2 cellular contexts compared by ENCODE assay signal in the genomic region with DNA sequence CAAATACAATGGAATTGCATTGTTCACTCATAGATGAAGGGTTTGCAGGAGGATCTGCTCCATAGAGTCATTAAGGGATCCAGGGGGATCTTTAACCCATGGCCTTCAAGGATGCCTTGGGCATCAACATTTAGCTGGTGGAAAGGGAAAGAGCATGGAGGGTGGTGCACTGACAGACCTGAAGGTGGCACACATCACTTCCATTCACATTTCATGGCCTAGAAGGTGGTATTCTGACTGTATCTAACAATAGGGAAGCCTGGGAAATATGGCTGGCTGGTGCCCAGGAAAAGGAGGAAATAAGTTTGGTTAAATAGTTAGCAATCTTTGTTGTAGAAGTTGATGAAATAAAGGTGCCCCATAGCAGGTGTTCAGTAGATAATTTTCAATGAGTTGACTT.
TF ChIP-seq lines count a peak whose summit lies in the region.

No MANE protein-coding gene starts in this region.

TF ChIP-seq in A549, 52 proteins besides CTCF, POLR2A, EP300 and RAD21 (continued from another document):
- TF ChIP-seq RFX5 (IDR thresholded peaks at IDR 0.05) (no peak), HDAC2 (IDR thresholded peaks at IDR 0.05) (no peak), CBX2 (IDR thresholded peaks at IDR 0.05; ENCODE audit: borderline replicate concordance, low read depth) (no peak), POLR2AphosphoS2 (conservative IDR thresholded peaks at IDR 0.05; ENCODE audit: low read length) (no peak)
- TF ChIP-seq, protein P1, sequence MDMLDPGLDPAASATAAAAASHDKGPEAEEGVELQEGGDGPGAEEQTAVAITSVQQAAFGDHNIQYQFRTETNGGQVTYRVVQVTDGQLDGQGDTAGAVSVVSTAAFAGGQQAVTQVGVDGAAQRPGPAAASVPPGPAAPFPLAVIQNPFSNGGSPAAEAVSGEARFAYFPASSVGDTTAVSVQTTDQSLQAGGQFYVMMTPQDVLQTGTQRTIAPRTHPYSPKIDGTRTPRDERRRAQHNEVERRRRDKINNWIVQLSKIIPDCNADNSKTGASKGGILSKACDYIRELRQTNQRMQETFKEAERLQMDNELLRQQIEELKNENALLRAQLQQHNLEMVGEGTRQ (IDR thresholded peaks at IDR 0.05) = no peak
TF ChIP-seq in A549: peak in this region for 0.

TF ChIP-seq in GM23338, 12 proteins besides CTCF, POLR2A, EP300 and RAD21 (continued from another document):
- no peak for TF ChIP-seq EZH2 (IDR thresholded peaks at IDR 0.05; ENCODE audit: low read depth, unreplicated experiment)
- TF ChIP-seq, protein P2, sequence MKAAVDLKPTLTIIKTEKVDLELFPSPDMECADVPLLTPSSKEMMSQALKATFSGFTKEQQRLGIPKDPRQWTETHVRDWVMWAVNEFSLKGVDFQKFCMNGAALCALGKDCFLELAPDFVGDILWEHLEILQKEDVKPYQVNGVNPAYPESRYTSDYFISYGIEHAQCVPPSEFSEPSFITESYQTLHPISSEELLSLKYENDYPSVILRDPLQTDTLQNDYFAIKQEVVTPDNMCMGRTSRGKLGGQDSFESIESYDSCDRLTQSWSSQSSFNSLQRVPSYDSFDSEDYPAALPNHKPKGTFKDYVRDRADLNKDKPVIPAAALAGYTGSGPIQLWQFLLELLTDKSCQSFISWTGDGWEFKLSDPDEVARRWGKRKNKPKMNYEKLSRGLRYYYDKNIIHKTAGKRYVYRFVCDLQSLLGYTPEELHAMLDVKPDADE (IDR thresholded peaks at IDR 0.05) = no peak
- TF ChIP-seq POLR2AphosphoS5 (IDR thresholded peaks at IDR 0.05; ENCODE audit: low read depth) = no peak
- TF ChIP-seq, protein P3, sequence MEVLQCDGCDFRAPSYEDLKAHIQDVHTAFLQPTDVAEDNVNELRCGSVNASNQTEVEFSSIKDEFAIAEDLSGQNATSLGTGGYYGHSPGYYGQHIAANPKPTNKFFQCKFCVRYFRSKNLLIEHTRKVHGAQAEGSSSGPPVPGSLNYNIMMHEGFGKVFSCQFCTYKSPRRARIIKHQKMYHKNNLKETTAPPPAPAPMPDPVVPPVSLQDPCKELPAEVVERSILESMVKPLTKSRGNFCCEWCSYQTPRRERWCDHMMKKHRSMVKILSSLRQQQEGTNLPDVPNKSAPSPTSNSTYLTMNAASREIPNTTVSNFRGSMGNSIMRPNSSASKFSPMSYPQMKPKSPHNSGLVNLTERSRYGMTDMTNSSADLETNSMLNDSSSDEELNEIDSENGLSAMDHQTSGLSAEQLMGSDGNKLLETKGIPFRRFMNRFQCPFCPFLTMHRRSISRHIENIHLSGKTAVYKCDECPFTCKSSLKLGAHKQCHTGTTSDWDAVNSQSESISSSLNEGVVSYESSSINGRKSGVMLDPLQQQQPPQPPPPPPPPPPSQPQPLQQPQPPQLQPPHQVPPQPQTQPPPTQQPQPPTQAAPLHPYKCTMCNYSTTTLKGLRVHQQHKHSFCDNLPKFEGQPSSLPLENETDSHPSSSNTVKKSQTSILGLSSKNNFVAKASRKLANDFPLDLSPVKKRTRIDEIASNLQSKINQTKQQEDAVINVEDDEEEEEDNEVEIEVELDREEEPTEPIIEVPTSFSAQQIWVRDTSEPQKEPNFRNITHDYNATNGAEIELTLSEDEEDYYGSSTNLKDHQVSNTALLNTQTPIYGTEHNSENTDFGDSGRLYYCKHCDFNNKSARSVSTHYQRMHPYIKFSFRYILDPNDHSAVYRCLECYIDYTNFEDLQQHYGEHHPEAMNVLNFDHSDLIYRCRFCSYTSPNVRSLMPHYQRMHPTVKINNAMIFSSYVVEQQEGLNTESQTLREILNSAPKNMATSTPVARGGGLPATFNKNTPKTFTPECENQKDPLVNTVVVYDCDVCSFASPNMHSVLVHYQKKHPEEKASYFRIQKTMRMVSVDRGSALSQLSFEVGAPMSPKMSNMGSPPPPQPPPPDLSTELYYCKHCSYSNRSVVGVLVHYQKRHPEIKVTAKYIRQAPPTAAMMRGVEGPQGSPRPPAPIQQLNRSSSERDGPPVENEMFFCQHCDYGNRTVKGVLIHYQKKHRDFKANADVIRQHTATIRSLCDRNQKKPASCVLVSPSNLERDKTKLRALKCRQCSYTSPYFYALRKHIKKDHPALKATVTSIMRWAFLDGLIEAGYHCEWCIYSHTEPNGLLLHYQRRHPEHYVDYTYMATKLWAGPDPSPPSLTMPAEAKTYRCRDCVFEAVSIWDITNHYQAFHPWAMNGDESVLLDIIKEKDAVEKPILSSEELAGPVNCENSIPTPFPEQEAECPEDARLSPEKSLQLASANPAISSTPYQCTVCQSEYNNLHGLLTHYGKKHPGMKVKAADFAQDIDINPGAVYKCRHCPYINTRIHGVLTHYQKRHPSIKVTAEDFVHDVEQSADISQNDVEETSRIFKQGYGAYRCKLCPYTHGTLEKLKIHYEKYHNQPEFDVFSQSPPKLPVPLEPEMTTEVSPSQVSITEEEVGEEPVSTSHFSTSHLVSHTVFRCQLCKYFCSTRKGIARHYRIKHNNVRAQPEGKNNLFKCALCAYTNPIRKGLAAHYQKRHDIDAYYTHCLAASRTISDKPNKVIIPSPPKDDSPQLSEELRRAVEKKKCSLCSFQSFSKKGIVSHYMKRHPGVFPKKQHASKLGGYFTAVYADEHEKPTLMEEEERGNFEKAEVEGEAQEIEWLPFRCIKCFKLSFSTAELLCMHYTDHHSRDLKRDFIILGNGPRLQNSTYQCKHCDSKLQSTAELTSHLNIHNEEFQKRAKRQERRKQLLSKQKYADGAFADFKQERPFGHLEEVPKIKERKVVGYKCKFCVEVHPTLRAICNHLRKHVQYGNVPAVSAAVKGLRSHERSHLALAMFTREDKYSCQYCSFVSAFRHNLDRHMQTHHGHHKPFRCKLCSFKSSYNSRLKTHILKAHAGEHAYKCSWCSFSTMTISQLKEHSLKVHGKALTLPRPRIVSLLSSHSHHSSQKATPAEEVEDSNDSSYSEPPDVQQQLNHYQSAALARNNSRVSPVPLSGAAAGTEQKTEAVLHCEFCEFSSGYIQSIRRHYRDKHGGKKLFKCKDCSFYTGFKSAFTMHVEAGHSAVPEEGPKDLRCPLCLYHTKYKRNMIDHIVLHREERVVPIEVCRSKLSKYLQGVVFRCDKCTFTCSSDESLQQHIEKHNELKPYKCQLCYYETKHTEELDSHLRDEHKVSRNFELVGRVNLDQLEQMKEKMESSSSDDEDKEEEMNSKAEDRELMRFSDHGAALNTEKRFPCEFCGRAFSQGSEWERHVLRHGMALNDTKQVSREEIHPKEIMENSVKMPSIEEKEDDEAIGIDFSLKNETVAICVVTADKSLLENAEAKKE (CRISPR knock-in tag; IDR thresholded peaks at IDR 0.05) = no peak
- TF ChIP-seq ZNF114 (CRISPR knock-in tag; IDR thresholded peaks at IDR 0.05) = no peak
- TF ChIP-seq NANOG (IDR thresholded peaks at IDR 0.05; ENCODE audit: borderline replicate concordance) = no peak
- TF ChIP-seq CREB1 (CRISPR knock-in tag; IDR thresholded peaks at IDR 0.05; ENCODE audit: low read depth) = no peak
- TF ChIP-seq EZH2phosphoT487 (IDR thresholded peaks at IDR 0.05; ENCODE audit: unreplicated experiment) = no peak
- TF ChIP-seq JUNB (IDR thresholded peaks at IDR 0.05; ENCODE audit: unreplicated experiment) = no peak
- TF ChIP-seq ZNF331 (CRISPR knock-in tag; IDR thresholded peaks at IDR 0.05; ENCODE audit: low read depth) = no peak
- TF ChIP-seq STAT1 (IDR thresholded peaks at IDR 0.05; ENCODE audit: unreplicated experiment) = no peak
TF ChIP-seq in GM23338: peak in this region for 0.
